30 cellular contexts compared by ENCODE assay signal in the genomic region with DNA sequence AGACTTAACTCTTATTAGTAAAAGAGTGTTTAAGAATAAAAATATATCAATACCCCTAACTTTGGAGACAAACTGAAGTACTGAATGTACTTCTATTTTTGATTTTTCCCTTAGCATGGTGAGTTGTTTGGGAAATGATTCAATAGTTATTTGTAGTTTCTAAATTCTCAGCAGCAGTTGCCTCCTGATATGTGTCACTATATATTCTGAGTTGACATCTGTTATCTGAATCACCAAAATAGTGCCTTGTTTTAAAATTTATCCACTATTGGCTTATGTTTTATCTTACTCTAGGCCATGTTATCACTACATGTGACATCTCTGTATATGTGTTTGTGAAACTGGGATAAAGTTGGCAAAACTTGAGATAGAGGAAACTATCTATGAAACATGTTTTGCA.
"Had no signal": no experiment of that assay in that cellular context is flagged by ENCODE, and none has a peak within 500 bp of the region (broad histone marks: within the 10 kb centered on the region; RNA-seq: fewer than 3 reads in every experiment).

No MANE protein-coding gene starts in this region.

- FAIRE-seq: colon, endometrium, endothelial cell of umbilical vein had no signal

- H3K4me3 ChIP-seq: adrenal gland, body of pancreas, esophagus squamous epithelium, gastroesophageal sphincter had no signal

- H3K27me3 ChIP-seq: adrenal gland, body of pancreas, esophagus squamous epithelium, gastroesophageal sphincter had no signal

- ATAC-seq: activated CD4-positive, alpha-beta T cell treated with anti-CD3 and anti-CD28 coated beads for 36 hours; activated CD8-positive, alpha-beta memory T cell treated with anti-CD3 and anti-CD28 coated beads, Interleukin-2, amount 10 ng/mL, durations not matched to agents 7 days and 5 days; activated CD8-positive, alpha-beta T cell treated with anti-CD3 and anti-CD28 coated beads, Interleukin-2, amount 10 ng/mL, durations not matched to agents 7 days and 5 days; activated naive CD8-positive, alpha-beta T cell treated with anti-CD3 and anti-CD28 coated beads, Interleukin-2, amount 50 U/mL, for 24 hours; body of pancreas; gastroesophageal sphincter; T-cell had no signal

- DNase-seq: activated CD4-positive, alpha-beta memory T cell treated with anti-CD3 and anti-CD28 coated beads for 36 hours; activated CD4-positive, alpha-beta T cell treated with anti-CD3 and anti-CD28 coated beads for 36 hours; activated CD4-positive, alpha-beta T cell treated with anti-CD3 and anti-CD28 coated beads, Interleukin-2, amount 10 ng/mL, durations not matched to agents 24 days and 14 days; activated CD4-positive, CD25-positive, alpha-beta regulatory T cell; activated CD4-positive, CD25-positive, alpha-beta regulatory T cell treated with anti-CD3 and anti-CD28 coated beads, Interleukin-2, amount 50 U/mL, for 72 hours; activated CD8-positive, alpha-beta memory T cell treated with anti-CD3 and anti-CD28 coated beads, Interleukin-2, amount 10 ng/mL, durations not matched to agents 7 days and 5 days; activated CD8-positive, alpha-beta memory T cell treated with anti-CD3 and anti-CD28 coated beads, Interleukin-2, amount 50 U/mL, for 4 hours; activated CD8-positive, alpha-beta T cell treated with anti-CD3 and anti-CD28 coated beads, Interleukin-2, amount 10 ng/mL, durations not matched to agents 7 days and 5 days; activated effector memory CD4-positive, alpha-beta T cell treated with anti-CD3 and anti-CD28 coated beads, Interleukin-2, amount 50 U/mL, for 16 hours; activated naive CD4-positive, alpha-beta T cell treated with anti-CD3 and anti-CD28 coated beads for 36 hours; activated naive CD8-positive, alpha-beta T cell treated with anti-CD3 and anti-CD28 coated beads for 36 hours; activated naive CD8-positive, alpha-beta T cell treated with anti-CD3 and anti-CD28 coated beads, Interleukin-2, amount 50 U/mL, for 24 hours; activated T-cell treated with anti-CD3 and anti-CD28 coated beads, Interleukin-2, amount 50 U/mL, for 1 hour; activated T-cell treated with anti-CD3 and anti-CD28 coated beads, Interleukin-2, amount 50 U/mL, for 48 hours; adrenal gland; amygdala; aorta; body of pancreas; caudate nucleus; effector CD8-positive, alpha-beta T cell; esophagus squamous epithelium; foreskin melanocyte; SW 1271; T-cell; T1000 had no signal

- H3K27ac ChIP-seq: adrenal gland, body of pancreas, epithelial cell of prostate, esophagus squamous epithelium, gastroesophageal sphincter had no signal

- H3K36me3 ChIP-seq: adrenal gland, esophagus squamous epithelium, gastroesophageal sphincter had no signal

- H3K4me1 ChIP-seq: adrenal gland, body of pancreas, esophagus squamous epithelium had no signal

- H3K9me3 ChIP-seq: adrenal gland, body of pancreas, esophagus squamous epithelium, gastroesophageal sphincter had no signal
